Comparison of ENCODE assay signal across 21 cellular contexts in the genomic region with DNA sequence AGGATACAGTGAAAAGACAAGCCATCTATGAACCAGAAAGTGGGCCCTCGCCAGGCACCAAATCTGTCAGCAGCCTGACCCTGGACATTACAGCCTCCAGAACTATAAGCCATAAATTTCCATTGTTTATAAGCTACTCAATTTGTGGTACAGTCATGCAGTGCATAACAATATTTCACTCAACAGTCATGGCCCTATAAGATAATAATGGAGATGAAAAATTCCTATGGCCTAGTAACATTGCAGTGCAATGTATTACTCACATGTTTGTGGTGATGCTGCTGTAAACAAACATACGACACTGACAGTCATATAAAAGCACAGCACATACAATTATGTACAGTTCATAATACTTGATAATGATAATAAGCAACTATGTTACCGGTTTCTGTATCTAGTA. TPM values are rescaled to one million over a fixed set of nuclear protein-coding genes. Genes with fewer than 3 reads are reported as not detected.
DNase-seq lines count a peak whose midpoint lies in the region; ATAC-seq, FAIRE-seq and TF ChIP-seq lines count a peak whose summit lies in the region.
"Had no signal": no experiment of that assay in that cellular context is flagged by ENCODE, and none has a peak within 500 bp of the region (broad histone marks: within the 10 kb centered on the region; RNA-seq: fewer than 3 reads in every experiment).

No MANE protein-coding gene starts in this region.

- DNase-seq in GM12892 (ENCODE audit: insufficient read length) (no peak), NCI-H226 (peak; percentile 43), GM12878 (ENCODE audit: low read depth, low spot score) (no peak), memory B cell (ENCODE audit: low spot score in 2 of 2) (no peak), spleen (no peak), T-helper 1 cell (no peak)
- DNase-seq in effector memory CD8-positive, alpha-beta T cell: no peak
- DNase-seq: ACHN; AML-193; CD4-positive, alpha-beta T cell; H7; NCI-H1417 treated with DMSO at 0.1 percent for 48 hours; NCI-H1930; NCI-H446 treated with DMSO at 0.1 percent for 48 hours; NCI-H774; SK-N-SH; T-cell had no signal

- H3K9me3 ChIP-seq in GM12878 (replicated peaks; ENCODE audit: control insufficient read depth, insufficient read depth, low read length) (peaks cover 21% of the 10 kb centered on the region; the same call in 2 of the 3 replicates), spleen (peaks cover 0 to 18% (median 10%) of the 10 kb centered on the region in 8 donors)
- H3K9me3 ChIP-seq: SK-N-SH had no signal

- peaks cover 10% of the 10 kb centered on the region for H3K9me3 Mint-ChIP-seq in memory B cell
- H3K9me3 Mint-ChIP-seq in effector memory CD8-positive, alpha-beta T cell: peaks cover 2 to 7% of the 10 kb centered on the region in 2 donors

- no peak for TF ChIP-seq EP300 in GM12878 (IDR thresholded peaks at IDR 0.05; ENCODE audit: borderline replicate concordance in 1 of 2, control insufficient read depth in 1 of 2, low read depth in 2 of 2, low read length in 2 of 2)

- H4K20me1 ChIP-seq in GM12878 (ENCODE audit: control insufficient read depth, insufficient read depth): no peaks in the 10 kb centered on the region

- no peak overlapping the region for H3K4me3 Mint-ChIP-seq in memory B cell
- no peak overlapping the region for H3K4me3 Mint-ChIP-seq in effector memory CD8-positive, alpha-beta T cell
- H3K4me3 Mint-ChIP-seq: CD4-positive, alpha-beta T cell; T-cell had no signal

- no peak for TF ChIP-seq RAD21 in GM12878 (IDR thresholded peaks at IDR 0.05; ENCODE audit: insufficient read depth, low read depth, low read length)

- FAIRE-seq in GM12892 (lab: Jason Lieb, UNC) (peak; percentile 46), GM12878 (lab: Jason Lieb, UNC) (no peak)
- FAIRE-seq: HTR-8/SVneo had no signal

- H3K4me1 ChIP-seq in GM12878 (ENCODE audit: control insufficient read depth, insufficient read depth, low read length) (peaks cover 28% of the 10 kb centered on the region), spleen (peaks cover 0 to 42% (median 17%) of the 10 kb centered on the region in 6 donors)

- TF ChIP-seq CTCF in GM12878 (IDR thresholded peaks at IDR 0.05 in 2 of 3, conservative IDR thresholded peaks at IDR 0.05 in 1 of 3; ENCODE audit: control insufficient read depth in 2 of 3, extremely low read depth in 1 of 3, insufficient read depth in 1 of 3, low read depth in 3 of 3, low read length in 3 of 3) (no peak), spleen (IDR thresholded peaks at IDR 0.05 in 8 of 11, conservative IDR thresholded peaks at IDR 0.05 in 3 of 11) (no peak)

- ATAC-seq in GM12878 (no peak), memory B cell (ENCODE audit: low read depth) (no peak), GM18909 (IDR thresholded peaks at IDR 0.05; ENCODE audit: poor library complexity, unreplicated experiment) (no peak)
- ATAC-seq in effector memory CD8-positive, alpha-beta T cell (replicated peaks): no peak
- ATAC-seq: Right ventricle myocardium inferior, T-cell had no signal

- no peak overlapping the region for H3K9ac ChIP-seq in GM12878 (ENCODE audit: control insufficient read depth, insufficient read depth, low read length)
- H3K9ac ChIP-seq: SK-N-SH had no signal

- no peaks in the 10 kb centered on the region for H3K27me3 ChIP-seq in GM12878 (replicated peaks in 1 of 2; ENCODE audit: control insufficient read depth in 2 of 2, insufficient read depth in 2 of 2, low read length in 1 of 2)
- no peaks in the 10 kb centered on the region for H3K27me3 ChIP-seq in spleen (replicated peaks in 1 of 7)

- TF ChIP-seq POLR2A in GM12892 (IDR thresholded peaks at IDR 0.05; ENCODE audit: low read depth, low read length): no peak
- TF ChIP-seq POLR2A in GM12878 (IDR thresholded peaks at IDR 0.05; ENCODE audit: low read depth, low read length): no peak
- TF ChIP-seq POLR2A in spleen (IDR thresholded peaks at IDR 0.05): no peak

- in situ Hi-C loops in GM12878 (cut with MboI): loop anchor here (25.0 kb wide), 1 partner anchor 1366 kb away; the partner anchor contains the start of gene RHOH

- BruUV-seq in GM12878 (replicated peaks; lab: Mats Ljungman, UMichigan): no TSS peak

- POLR2A ChIA-PET in GM12878 (lab: Charles Lee): interaction anchor here (1.3 to 10.2 kb wide), 4 partner anchors 10 to 41 kb away, joined by 5 to 110 read pairs (median 20); partner anchors contain the start of genes TLR1 and TLR10

- H3K27ac ChIP-seq in GM12878 (ENCODE audit: control insufficient read depth, insufficient read depth): 0 out of 2 replicates have a peak overlapping the region, but pooled peaks have one; percentile 5
- H3K27ac ChIP-seq in spleen: no peak overlapping the region
- H3K27ac ChIP-seq: HL-60 had no signal

- peaks cover 42% of the 10 kb centered on the region for H3K4me1 Mint-ChIP-seq in memory B cell
- peaks cover 4 to 5% of the 10 kb centered on the region in 2 donors for H3K4me1 Mint-ChIP-seq in effector memory CD8-positive, alpha-beta T cell (ENCODE audit: low read depth in 2 of 2)

- H3K4me3 ChIP-seq in GM12878 (no peak overlapping the region), spleen (no peak overlapping the region)

- WGBS in GM12878 (ENCODE audit: insufficient coverage, insufficient replicate concordance, low lambda C conversion rate, missing lambda C conversion rate): 95% methylated on average over 3 of the region's 3 CpGs
- WGBS in spleen, 5 donors: 96 to 99% (median 96%) methylated on average over 3 of the region's 3 CpGs

- SMC1A ChIA-PET in GM12878 (lab: Charles Lee; ENCODE audit: uncharacterized antibody, unreplicated experiment): interaction anchor here (0.7 to 13.0 kb wide), 14 partner anchors 6 to 60 kb away, joined by 3 to 178 read pairs (median 7); partner anchors contain the start of genes TLR1, TLR10 and TLR6

- H3K27ac Mint-ChIP-seq in memory B cell: peak overlapping the region; percentile 89
- H3K27ac Mint-ChIP-seq in effector memory CD8-positive, alpha-beta T cell: no peak overlapping the region
- H3K27ac Mint-ChIP-seq: CD4-positive, alpha-beta T cell; T-cell had no signal

- intact Hi-C loops in GM12878 (cut with micrococcal nuclease; ENCODE audit: unreplicated experiment): no loop called here
- intact Hi-C loops in spleen (cut with DNase I; ENCODE audit: low total_unique reads): no loop called here

- no peak overlapping the region for H3K4me2 ChIP-seq in GM12878 (ENCODE audit: control insufficient read depth, insufficient read depth)
- H3K4me2 ChIP-seq: SK-N-SH had no signal

- no peaks in the 10 kb centered on the region for H3K27me3 Mint-ChIP-seq in memory B cell
- peaks cover 23 to 28% of the 10 kb centered on the region in 2 donors for H3K27me3 Mint-ChIP-seq in effector memory CD8-positive, alpha-beta T cell
- H3K27me3 Mint-ChIP-seq: CD4-positive, alpha-beta T cell; T-cell had no signal

- CTCF ChIA-PET in GM12878 (lab: Yijun Ruan, JAX): interaction anchor here (0.6 to 1.6 kb wide), 12 partner anchors 10 to 608 kb away, joined by 3 to 12 read pairs (median 5); partner anchors contain the start of gene TLR10

- H3K36me3 Mint-ChIP-seq in memory B cell: peaks cover 38% of the 10 kb centered on the region
- peaks cover 3% of the 10 kb centered on the region for H3K36me3 Mint-ChIP-seq in effector memory CD8-positive, alpha-beta T cell (ENCODE audit: insufficient read depth)

- RAD21 ChIA-PET in GM12878 (lab: Charles Lee; ENCODE audit: unreplicated experiment): interaction anchor here (1.3 to 8.9 kb wide), 8 partner anchors 10 to 67 kb away, joined by 3 to 171 read pairs (median 7); partner anchors contain the start of genes TLR1 and TLR10

- H2AFZ ChIP-seq in GM12878 (ENCODE audit: control insufficient read depth, low read depth, low read length): no peak overlapping the region

- peaks cover 2 to 3% of the 10 kb centered on the region in 2 experiments; a peak in 2 of 4 replicates for H3K36me3 ChIP-seq in GM12878 (ENCODE audit: control insufficient read depth in 2 of 2, insufficient read depth in 2 of 2, low read length in 1 of 2)
- peaks cover 0 to 38% (median 4%) of the 10 kb centered on the region in 6 donors for H3K36me3 ChIP-seq in spleen

- H3K79me2 ChIP-seq in GM12878 (ENCODE audit: control insufficient read depth, insufficient read depth, low read length): peaks cover 2% of the 10 kb centered on the region

RNA-seq across cellular contexts. Expression of gene TLR1, which starts 17.1 kb away (rescaled TPM):
- 15.9 TPM for polyA plus RNA-seq in GM12892 (2012; ENCODE audit: missing spikeins)
- 324 and 329 TPM in 2 replicates for total RNA-seq in GM12878 (2013; cell fraction: nucleolus; rRNA removed)
- total RNA-seq in GM12878 (2014; rRNA removed) (33.7 and 41.4 TPM in 2 replicates), GM12878 (2014; rRNA removed; fragmentation: Illumina TruSeq; extraction: Trizol) (33.9 and 35.1 TPM in 2 replicates), GM12878 (2021) (22.4 and 22.9 TPM in 2 replicates), spleen (100 to 1,000 TPM in 5 of 7 donors, 10 to 100 TPM in 2; 84.9 to 190 (median 119) TPM)
- 21.7 TPM for polyA plus RNA-seq in GM12878 (2011; ENCODE audit: low read depth)
- polyA plus RNA-seq in GM12878 (2011; rRNA removed) (57.1 and 86.9 TPM in 2 replicates), GM12878 (2014; fragmentation: Illumina TruSeq; extraction: Trizol) (35.0 and 46.6 TPM in 2 replicates), GM12878 (2014; fragmentation: Nextera tagmentation; extraction: Ambion mirVana) (1 to 10 TPM; 9.3 to 9.5 TPM), GM12878 (2014; rRNA removed) (13.0 and 16.5 TPM in 2 replicates), GM12878 (2016; fragmentation: Nextera tagmentation; extraction: Ambion mirVana) (10 to 100 TPM; 17.1 to 17.9 TPM), spleen (10 to 100 TPM in 2 of 3 donors, 1 to 10 TPM in 1; 7.6 to 10.8 (median 10.5) TPM)
- polyA plus RNA-seq in GM12878 (2011; cell fraction: cytosol; rRNA removed): 22.3 and 24.5 TPM in 2 replicates
- polyA plus RNA-seq in GM12878 (2011; cell fraction: nucleus; rRNA removed): 41.1 and 61.6 TPM in 2 replicates
- polyA plus RNA-seq in GM12878 (2012): 26.0 and 27.3 TPM in 2 replicates
- polyA minus RNA-seq in GM12878 (2011; rRNA and poly(A)+ RNA removed): 75.7 and 81.3 TPM in 2 replicates
- polyA minus RNA-seq in GM12878 (2011; cell fraction: cytosol; rRNA and poly(A)+ RNA removed): 20.4 and 25.1 TPM in 2 replicates
- polyA minus RNA-seq in GM12878 (2011; cell fraction: nucleus; rRNA and poly(A)+ RNA removed): 110 and 111 TPM in 2 replicates
- polyA plus RNA-seq: SK-N-SH had no signal

RNA-seq across cellular contexts. Expression of gene TLR6, which starts 34.9 kb away (rescaled TPM):
- polyA plus RNA-seq in GM12892 (2012; ENCODE audit: missing spikeins): 15.0 TPM
- total RNA-seq in GM12878 (2013; cell fraction: nucleolus; rRNA removed): 174 and 189 TPM in 2 replicates
- total RNA-seq in GM12878 (2014; rRNA removed) (15.4 and 18.1 TPM in 2 replicates), GM12878 (2014; rRNA removed; fragmentation: Illumina TruSeq; extraction: Trizol) (18.0 and 18.1 TPM in 2 replicates), GM12878 (2021) (19.1 and 22.4 TPM in 2 replicates), spleen (10 to 100 TPM; 23.2 to 55.1 (median 37.5) TPM)
- 11.6 TPM for polyA plus RNA-seq in GM12878 (2011; ENCODE audit: low read depth)
- polyA plus RNA-seq in GM12878 (2011; rRNA removed) (49.4 and 72.4 TPM in 2 replicates), GM12878 (2014; fragmentation: Illumina TruSeq; extraction: Trizol) (15.9 and 22.4 TPM in 2 replicates), GM12878 (2014; fragmentation: Nextera tagmentation; extraction: Ambion mirVana) (1 to 10 TPM; 1.1 to 1.5 TPM), GM12878 (2014; rRNA removed) (8.3 and 9.6 TPM in 2 replicates), GM12878 (2016; fragmentation: Nextera tagmentation; extraction: Ambion mirVana) (1 to 10 TPM; 2.3 to 2.9 TPM), spleen (10 to 100 TPM in 2 of 3 donors, 1 to 10 TPM in 1; 5.5 to 10.7 (median 10.3) TPM)
- polyA plus RNA-seq in GM12878 (2011; cell fraction: cytosol; rRNA removed): 13.1 and 18.0 TPM in 2 replicates
- 21.4 and 25.3 TPM in 2 replicates for polyA plus RNA-seq in GM12878 (2011; cell fraction: nucleus; rRNA removed)
- 11.8 and 14.3 TPM in 2 replicates for polyA plus RNA-seq in GM12878 (2012)
- 61.3 and 91.4 TPM in 2 replicates for polyA minus RNA-seq in GM12878 (2011; rRNA and poly(A)+ RNA removed)
- polyA minus RNA-seq in GM12878 (2011; cell fraction: cytosol; rRNA and poly(A)+ RNA removed): 25.1 and 28.5 TPM in 2 replicates
- 28.3 and 34.2 TPM in 2 replicates for polyA minus RNA-seq in GM12878 (2011; cell fraction: nucleus; rRNA and poly(A)+ RNA removed)
- total RNA-seq: H7 had no signal

RNA-seq across cellular contexts. Expression of gene TLR10, which starts 38.9 kb away (rescaled TPM):
- 64.3 TPM for polyA plus RNA-seq in GM12892 (2012; ENCODE audit: missing spikeins)
- 307 and 331 TPM in 2 replicates for total RNA-seq in GM12878 (2013; cell fraction: nucleolus; rRNA removed)
- total RNA-seq in GM12878 (2014; rRNA removed) (82.7 and 109 TPM in 2 replicates), GM12878 (2014; rRNA removed; fragmentation: Illumina TruSeq; extraction: Trizol) (107 and 109 TPM in 2 replicates), GM12878 (2021) (50.4 and 52.8 TPM in 2 replicates), spleen (10 to 100 TPM; 29.6 to 70.1 (median 42.0) TPM)
- 37.6 TPM for polyA plus RNA-seq in GM12878 (2011; ENCODE audit: low read depth)
- polyA plus RNA-seq in GM12878 (2011; rRNA removed) (149 and 243 TPM in 2 replicates), GM12878 (2014; fragmentation: Illumina TruSeq; extraction: Trizol) (118 and 166 TPM in 2 replicates), GM12878 (2014; fragmentation: Nextera tagmentation; extraction: Ambion mirVana) (10 to 100 TPM; 31.5 to 41.8 TPM), GM12878 (2014; rRNA removed) (65.8 and 79.3 TPM in 2 replicates), GM12878 (2016; fragmentation: Nextera tagmentation; extraction: Ambion mirVana) (10 to 100 TPM; 45.9 to 47.1 TPM), spleen (10 to 100 TPM; 46.2 to 81.4 (median 68.1) TPM)
- polyA plus RNA-seq in GM12878 (2011; cell fraction: cytosol; rRNA removed): 53.5 and 61.0 TPM in 2 replicates
- 75.6 and 82.5 TPM in 2 replicates for polyA plus RNA-seq in GM12878 (2011; cell fraction: nucleus; rRNA removed)
- 49.5 and 69.6 TPM in 2 replicates for polyA plus RNA-seq in GM12878 (2012)
- 80.6 and 111 TPM in 2 replicates for polyA minus RNA-seq in GM12878 (2011; rRNA and poly(A)+ RNA removed)
- 23.4 and 28.1 TPM in 2 replicates for polyA minus RNA-seq in GM12878 (2011; cell fraction: cytosol; rRNA and poly(A)+ RNA removed)
- polyA minus RNA-seq in GM12878 (2011; cell fraction: nucleus; rRNA and poly(A)+ RNA removed): 39.7 and 47.2 TPM in 2 replicates
- total RNA-seq: CD4-positive, alpha-beta T cell; H7; Right ventricle myocardium inferior had no signal
- polyA plus RNA-seq: SK-N-SH had no signal

RNA-seq across cellular contexts. Expression of gene FAM114A1, which starts 45.9 kb away (rescaled TPM):
- 3.9 TPM for polyA plus RNA-seq in GM12892 (2012; ENCODE audit: missing spikeins)
- 34.8 and 41.1 TPM in 2 replicates for total RNA-seq in GM12878 (2013; cell fraction: nucleolus; rRNA removed)
- total RNA-seq in GM12878 (2014; rRNA removed): 4.0 and 4.1 TPM in 2 replicates
- 3.4 and 5.0 TPM in 2 replicates for total RNA-seq in GM12878 (2014; rRNA removed; fragmentation: Illumina TruSeq; extraction: Trizol)
- total RNA-seq in GM12878 (2021): 5.0 and 5.4 TPM in 2 replicates
- 2.2 TPM for polyA plus RNA-seq in GM12878 (2011; ENCODE audit: low read depth)
- 3.4 and 4.0 TPM in 2 replicates for polyA plus RNA-seq in GM12878 (2011; rRNA removed)
- polyA plus RNA-seq in GM12878 (2011; cell fraction: cytosol; rRNA removed): 3.0 and 3.8 TPM in 2 replicates
- 3.3 and 4.2 TPM in 2 replicates for polyA plus RNA-seq in GM12878 (2011; cell fraction: nucleus; rRNA removed)
- 4.6 and 5.2 TPM in 2 replicates for polyA plus RNA-seq in GM12878 (2012)
- polyA plus RNA-seq in GM12878 (2014; fragmentation: Illumina TruSeq; extraction: Trizol): 4.6 and 6.0 TPM in 2 replicates
- polyA plus RNA-seq in GM12878 (2014; fragmentation: Nextera tagmentation; extraction: Ambion mirVana): 1 to 10 TPM; 1.3 to 1.9 TPM
- 4.3 and 6.2 TPM in 2 replicates for polyA plus RNA-seq in GM12878 (2014; rRNA removed)
- polyA plus RNA-seq in GM12878 (2016; fragmentation: Nextera tagmentation; extraction: Ambion mirVana): 1 to 10 TPM; 2.5 to 3.8 TPM
- 2.0 and 3.6 TPM in 2 replicates for polyA minus RNA-seq in GM12878 (2011; rRNA and poly(A)+ RNA removed)
- polyA minus RNA-seq in GM12878 (2011; cell fraction: cytosol; rRNA and poly(A)+ RNA removed): 0.52 and 0.67 TPM in 2 replicates
- 1.9 and 2.3 TPM in 2 replicates for polyA minus RNA-seq in GM12878 (2011; cell fraction: nucleus; rRNA and poly(A)+ RNA removed)
- total RNA-seq in spleen: 10 to 100 TPM; 16.2 to 50.2 (median 26.7) TPM
- 1 to 10 TPM; 3.9 to 8.7 (median 4.5) TPM for polyA plus RNA-seq in spleen
- total RNA-seq: CD4-positive, alpha-beta T cell had no signal
